8 cellular contexts compared by ENCODE assay signal in genomic region chr9:133238851-133239532, GRCh38. TPM values are rescaled to one million over a fixed set of nuclear protein-coding genes. Genes with fewer than 3 reads are reported as not detected.
A peak's percentile ranks its signal among the peaks of the same experiment; 100 is the strongest.
DNase-seq lines count a peak whose midpoint lies in the region; ATAC-seq and TF ChIP-seq lines count a peak whose summit lies in the region.

No MANE protein-coding gene starts in this region.

- intact Hi-C loops in Calu3 (cut with micrococcal nuclease; ENCODE audit: unreplicated experiment) = loop anchor here (2.0 kb wide), 1 partner anchor 52 kb away; no protein-coding TSS in a partner anchor

- POLR2A ChIA-PET in activated CD4-positive, alpha-beta memory T cell treated with anti-CD3 and anti-CD28 coated beads, Interleukin-2, amount 10 ng/mL, durations not matched to agents 7 days and 5 days (lab: Charles Lee) = no interaction called here

- TF ChIP-seq CTCF in Calu3 (IDR thresholded peaks at IDR 0.05; ENCODE audit: unreplicated experiment) = peak; percentile 74

- H3K4me1 Mint-ChIP-seq in Calu3 (ENCODE audit: low read depth, unreplicated experiment) (no peaks in the 10 kb centered on the region), memory B cell (peaks cover 9% of the 10 kb centered on the region)
- H3K4me1 Mint-ChIP-seq in activated CD4-positive, alpha-beta memory T cell treated with anti-CD3 and anti-CD28 coated beads, Interleukin-2, amount 10 ng/mL, durations not matched to agents 7 days and 5 days = peaks cover 5% of the 10 kb centered on the region
- peaks cover 9 to 10% of the 10 kb centered on the region in 2 donors for H3K4me1 Mint-ChIP-seq in effector memory CD8-positive, alpha-beta T cell (ENCODE audit: low read depth in 2 of 2)

- H3K27me3 Mint-ChIP-seq in Calu3 (ENCODE audit: unreplicated experiment) (peaks cover 15% of the 10 kb centered on the region), memory B cell (peaks cover 17% of the 10 kb centered on the region)
- peaks cover 10% of the 10 kb centered on the region for H3K27me3 Mint-ChIP-seq in activated CD4-positive, alpha-beta memory T cell treated with anti-CD3 and anti-CD28 coated beads, Interleukin-2, amount 10 ng/mL, durations not matched to agents 7 days and 5 days
- H3K27me3 Mint-ChIP-seq in effector memory CD8-positive, alpha-beta T cell = peaks cover 28 to 85% of the 10 kb centered on the region in 2 donors

- peak overlapping the region; percentile 43 for H3K4me3 Mint-ChIP-seq in Calu3 (ENCODE audit: low read depth, unreplicated experiment)
- no peak overlapping the region for H3K4me3 Mint-ChIP-seq in activated CD4-positive, alpha-beta memory T cell treated with anti-CD3 and anti-CD28 coated beads, Interleukin-2, amount 10 ng/mL, durations not matched to agents 7 days and 5 days
- H3K4me3 Mint-ChIP-seq in effector memory CD8-positive, alpha-beta T cell = peak overlapping the region; percentile 62 to 64
- H3K4me3 Mint-ChIP-seq in memory B cell = peak overlapping the region; percentile 39

- no peak overlapping the region for H3K27ac Mint-ChIP-seq in Calu3 (ENCODE audit: unreplicated experiment)
- no peak overlapping the region for H3K27ac Mint-ChIP-seq in activated CD4-positive, alpha-beta memory T cell treated with anti-CD3 and anti-CD28 coated beads, Interleukin-2, amount 10 ng/mL, durations not matched to agents 7 days and 5 days
- H3K27ac Mint-ChIP-seq in effector memory CD8-positive, alpha-beta T cell = no peak overlapping the region
- H3K27ac Mint-ChIP-seq in memory B cell = no peak overlapping the region

- H3K9me3 Mint-ChIP-seq in Calu3 (ENCODE audit: low read depth, unreplicated experiment) (no peaks in the 10 kb centered on the region), memory B cell (no peaks in the 10 kb centered on the region)
- no peaks in the 10 kb centered on the region for H3K9me3 Mint-ChIP-seq in activated CD4-positive, alpha-beta memory T cell treated with anti-CD3 and anti-CD28 coated beads, Interleukin-2, amount 10 ng/mL, durations not matched to agents 7 days and 5 days
- H3K9me3 Mint-ChIP-seq in effector memory CD8-positive, alpha-beta T cell = no peaks in the 10 kb centered on the region

- peak; percentile 87 for ATAC-seq in effector memory CD8-positive, alpha-beta T cell (replicated peaks)
- ATAC-seq in memory B cell (ENCODE audit: low read depth) (peak; percentile 81), GM21737 (IDR thresholded peaks at IDR 0.05; ENCODE audit: unreplicated experiment) (no peak)

- DNase-seq in Calu3 (peak; percentile 76), M059J (ENCODE audit: low read depth) (peak; percentile 16), memory B cell (ENCODE audit: low spot score in 2 of 2) (peak; percentile 39 to 47), NCI-H774 (lab: John Stamatoyannopoulos, UW) (no peak)
- peak; percentile 70 for DNase-seq in activated CD4-positive, alpha-beta memory T cell treated with anti-CD3 and anti-CD28 coated beads, Interleukin-2, amount 10 ng/mL, durations not matched to agents 7 days and 5 days
- peak; percentile 49 to 52 (median 50) for DNase-seq in effector memory CD8-positive, alpha-beta T cell
- peak; percentile 37 for DNase-seq in stimulated activated CD8-positive, alpha-beta memory T cell treated with anti-CD3 and anti-CD28 coated beads, Interleukin-12 subunit alpha, Interleukin-12 subunit beta, amount 100 ng/mL, for 24 hours (ENCODE audit: extremely low read depth)

- peaks cover 7% of the 10 kb centered on the region for H3K36me3 Mint-ChIP-seq in Calu3 (ENCODE audit: insufficient read depth, unreplicated experiment)
- H3K36me3 Mint-ChIP-seq in activated CD4-positive, alpha-beta memory T cell treated with anti-CD3 and anti-CD28 coated beads, Interleukin-2, amount 10 ng/mL, durations not matched to agents 7 days and 5 days (ENCODE audit: low read depth) = no peaks in the 10 kb centered on the region
- no peaks in the 10 kb centered on the region for H3K36me3 Mint-ChIP-seq in effector memory CD8-positive, alpha-beta T cell (ENCODE audit: insufficient read depth)
- H3K36me3 Mint-ChIP-seq in memory B cell = no peaks in the 10 kb centered on the region

- BruUV-seq in Calu3 (replicated peaks; lab: Mats Ljungman, UMichigan) = no TSS peak

- CTCF ChIA-PET in Calu3 (lab: Charles Lee) = interaction anchor here (0.7 to 2.5 kb wide), 5 partner anchors 14 to 91 kb away, joined by 3 to 19 read pairs (median 5); no protein-coding TSS in a partner anchor
- CTCF ChIA-PET in activated CD4-positive, alpha-beta memory T cell treated with anti-CD3 and anti-CD28 coated beads, Interleukin-2, amount 10 ng/mL, durations not matched to agents 7 days and 5 days (lab: Charles Lee) = interaction anchor here (0.7 to 3.6 kb wide), 5 partner anchors 52 to 406 kb away, joined by 3 to 12 read pairs (median 4); partner anchors contain the start of gene SURF1

RNA-seq across cellular contexts. Expression of gene OBP2B, which starts 29.9 kb away (rescaled TPM):
- not detected in 2 replicates for total RNA-seq in Calu3 (2022)
- not detected in 2 replicates for total RNA-seq in M059J (2014; rRNA removed; shearing (Covaris generic))
- total RNA-seq in activated CD4-positive, alpha-beta memory T cell treated with anti-CD3 and anti-CD28 coated beads, Interleukin-2, amount 10 ng/mL, durations not matched to agents 7 days and 5 days = not detected

RNA-seq across cellular contexts. Expression of gene ABO, which starts 36.0 kb away (rescaled TPM):
- 2.8 and 3.3 TPM in 2 replicates for total RNA-seq in Calu3 (2022)
- total RNA-seq in M059J (2014; rRNA removed; shearing (Covaris generic)) = not detected in 2 replicates
- under 1 TPM; 0.20 to 0.53 TPM for total RNA-seq in activated CD4-positive, alpha-beta memory T cell treated with anti-CD3 and anti-CD28 coated beads, Interleukin-2, amount 10 ng/mL, durations not matched to agents 7 days and 5 days
